Comparison of ENCODE assay signal across 19 cellular contexts in the genomic region with DNA sequence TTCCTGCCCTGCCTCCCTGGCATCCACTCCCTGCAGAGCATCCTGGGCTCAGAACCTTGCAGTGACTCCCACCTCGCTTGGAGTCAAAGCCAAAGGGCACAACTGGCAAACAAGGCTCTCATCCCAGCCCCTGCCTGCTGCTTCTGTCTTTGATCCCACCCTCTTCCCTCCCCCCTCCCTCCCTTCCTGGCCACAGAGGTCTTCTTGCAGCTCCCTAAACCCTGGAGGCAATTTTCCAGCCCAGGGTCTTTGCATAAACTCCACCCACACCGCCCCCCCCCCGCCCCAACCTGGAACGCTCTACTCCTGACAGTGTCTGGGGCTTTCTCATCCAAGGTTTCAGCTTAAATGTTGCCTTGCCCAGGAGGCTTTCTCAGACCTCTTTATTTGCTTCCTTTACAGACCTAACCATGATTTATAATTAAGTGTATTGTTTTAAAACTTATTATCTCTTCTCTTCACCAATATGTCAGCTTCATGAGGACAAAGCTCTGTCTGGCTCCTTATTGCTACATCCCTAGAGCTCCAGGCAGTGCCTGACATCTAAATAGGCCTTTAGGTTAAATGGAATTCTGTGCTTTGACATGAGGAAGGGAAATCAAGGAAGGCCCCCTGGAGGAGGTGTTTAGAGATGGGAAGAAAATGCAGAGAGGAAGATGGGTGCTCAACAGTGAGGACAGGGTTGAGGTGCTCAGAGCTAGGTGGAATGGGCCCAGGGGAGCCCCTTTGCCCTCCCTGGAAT. TPM values are rescaled to one million over a fixed set of nuclear protein-coding genes. Genes with fewer than 3 reads are reported as not detected.
A peak's percentile ranks its signal among the peaks of the same experiment; 100 is the strongest.
DNase-seq lines count a peak whose midpoint lies in the region; ATAC-seq and TF ChIP-seq lines count a peak whose summit lies in the region.
"Had no signal": no experiment of that assay in that cellular context is flagged by ENCODE, and none has a peak within 500 bp of the region (broad histone marks: within the 10 kb centered on the region; RNA-seq: fewer than 3 reads in every experiment).

No MANE protein-coding gene starts in this region.

- ATAC-seq in HG02870 (IDR thresholded peaks at IDR 0.05; ENCODE audit: unreplicated experiment) = no peak
- ATAC-seq: naive thymus-derived CD4-positive, alpha-beta T cell; stimulated activated memory B cell treated with anti-CD40 and anti-IgM and Interleukin-4, amounts not matched to agents 10 μg/mL and 1 μg/mL and 100 μg/mL, for 72 hours had no signal

- no peak for TF ChIP-seq CTCF in fibroblast of the aortic adventitia (IDR thresholded peaks at IDR 0.05; ENCODE audit: insufficient read depth, low read length)

- H3K4me3 ChIP-seq in fibroblast of the aortic adventitia (ENCODE audit: low read depth, low read length) = no peak overlapping the region
- H3K4me3 ChIP-seq: lower lobe of right lung, transverse colon had no signal

- DNase-seq in DMS 273 (lab: John Stamatoyannopoulos, UW; ENCODE audit: unreplicated experiment) = peak; percentile 15
- DNase-seq in DMS 273 treated with DMSO at 0.1 percent for 48 hours (lab: John Stamatoyannopoulos, UW) = no peak
- peak; percentile 65 for DNase-seq in RPMI7951 (ENCODE audit: low read depth)
- DNase-seq in fibroblast of the aortic adventitia (ENCODE audit: low read depth) = peak; percentile 12
- peak; percentile 19 for DNase-seq in renal cortical epithelial cell (ENCODE audit: low read depth)
- no peak for DNase-seq in NCI-H345 (lab: John Stamatoyannopoulos, UW)
- DNase-seq in C1 segment of cervical spinal cord (lab: John Stamatoyannopoulos, UW) = no peak
- DNase-seq: activated CD8-positive, alpha-beta memory T cell treated with anti-CD3 and anti-CD28 coated beads for 24 hours; lower lobe of right lung; naive thymus-derived CD4-positive, alpha-beta T cell; NCI-H1694 treated with DMSO at 0.1 percent for 48 hours; NCI-H524; OCI-M1; transverse colon had no signal

RNA-seq across cellular contexts. Expression of a gene that starts 37.7 kb away (rescaled TPM):
- 1.9 and 2.4 TPM in 2 replicates for total RNA-seq in RPMI7951 (2014; rRNA removed; shearing (Covaris generic))
- 0.09 TPM in 1 of 2 replicates, not detected in the other for total RNA-seq in fibroblast of the aortic adventitia (ENCODE audit: low replicate concordance)
- total RNA-seq in renal cortical epithelial cell = 1.5 and 26.0 TPM in 2 replicates
- total RNA-seq: activated T-helper 1 cell treated with anti-CD3 and anti-CD28 coated beads, Interleukin-12 subunit alpha, Interleukin-12 subunit beta, Interleukin-2, Interleukin-4 antibody, amounts not matched to agents 30 ng/mL and 10 ng/mL and 1 ng/mL, durations not matched to agents 14 hours and 24 hours and 36 hours; frontal cortex; lower lobe of right lung; naive thymus-derived CD4-positive, alpha-beta T cell; progenitor cell of endocrine pancreas had no signal

RNA-seq across cellular contexts. Expression of a gene that starts 48.0 kb away (rescaled TPM):
- total RNA-seq in RPMI7951 (2014; rRNA removed; shearing (Covaris generic)) = 2.9 and 4.1 TPM in 2 replicates
- 0.09 and 0.16 TPM in 2 replicates for total RNA-seq in fibroblast of the aortic adventitia (ENCODE audit: low replicate concordance)
- total RNA-seq in renal cortical epithelial cell = 1.5 and 147 TPM in 2 replicates
- total RNA-seq: activated T-helper 1 cell treated with anti-CD3 and anti-CD28 coated beads, Interleukin-12 subunit alpha, Interleukin-12 subunit beta, Interleukin-2, Interleukin-4 antibody, amounts not matched to agents 30 ng/mL and 10 ng/mL and 1 ng/mL, durations not matched to agents 14 hours and 24 hours and 36 hours had no signal

Comparison
In these comparisons a context has a peak if more than half of its experiments do, and no peak if none do; other contexts are left out.
1. DNase-seq: peak in DMS 273 (single experiment), RPMI7951 (single experiment), fibroblast of the aortic adventitia (single experiment) and renal cortical epithelial cell (single experiment); none in DMS 273 treated with DMSO at 0.1 percent for 48 hours (single experiment), NCI-H345 (single experiment) and C1 segment of cervical spinal cord (0 of 14).